In genomic region chr7:4964506-4964905, GRCh38 we compare ENCODE assay signal across 22 cellular contexts. TPM values are rescaled to one million over a fixed set of nuclear protein-coding genes. Genes with fewer than 3 reads are reported as not detected.
A peak's percentile ranks its signal among the peaks of the same experiment; 100 is the strongest.
DNase-seq lines count a peak whose midpoint lies in the region; ATAC-seq, FAIRE-seq and TF ChIP-seq lines count a peak whose summit lies in the region.
"Had no signal": no experiment of that assay in that cellular context is flagged by ENCODE, and none has a peak within 500 bp of the region (broad histone marks: within the 10 kb centered on the region; RNA-seq: fewer than 3 reads in every experiment).

No MANE protein-coding gene starts in this region.

- H2AFZ ChIP-seq in GM23338: peak overlapping the region; percentile 63; the same call in 1 of the 2 replicates
- no peak overlapping the region for H2AFZ ChIP-seq in neuronal stem cell (ENCODE audit: low read length)

- H3F3A ChIP-seq in GM23338 (replicated peaks; ENCODE audit: low read depth): no peaks in the 10 kb centered on the region

- H3K27ac ChIP-seq in GM23338 (ENCODE audit: low read depth) (no peak overlapping the region), RWPE2 (ENCODE audit: poor library complexity, severe bottlenecking) (no peak overlapping the region), neuronal stem cell (replicated peaks; ENCODE audit: low read length) (no peak overlapping the region)

- no peak for TF ChIP-seq CTCF in GM23338 (conservative IDR thresholded peaks at IDR 0.05; ENCODE audit: low read depth in 2 of 2)
- no peak for TF ChIP-seq CTCF in RWPE2 (IDR thresholded peaks at IDR 0.05; ENCODE audit: poor library complexity, severe bottlenecking)
- no peak for TF ChIP-seq CTCF in glutamatergic neuron (IDR thresholded peaks at IDR 0.05; ENCODE audit: partially characterized antibody, unreplicated experiment)

- H3K36me3 Mint-ChIP-seq in GM23338 (ENCODE audit: low read depth) (no peaks in the 10 kb centered on the region), glutamatergic neuron (ENCODE audit: unreplicated experiment) (no peaks in the 10 kb centered on the region)
- H3K36me3 Mint-ChIP-seq in activated CD4-positive, alpha-beta T cell treated with anti-CD3 and anti-CD28 coated beads, Interleukin-2, amount 10 ng/mL, durations not matched to agents 7 days and 5 days (ENCODE audit: low read depth): no peaks in the 10 kb centered on the region
- H3K36me3 Mint-ChIP-seq: CD8-positive, alpha-beta T cell had no signal

- no CpG with 5 or more reads among the region's 11 CpGs for WGBS in neuronal stem cell (ENCODE audit: extremely low coverage in 2 of 2, insufficient read length in 2 of 2, insufficient replicate concordance in 1 of 2), 2 donors

- H3K27me3 Mint-ChIP-seq in GM23338 (ENCODE audit: insufficient read depth, low read depth, poor library complexity): peaks cover 7% of the 10 kb centered on the region
- peaks cover 2% of the 10 kb centered on the region for H3K27me3 Mint-ChIP-seq in glutamatergic neuron (ENCODE audit: unreplicated experiment)
- peaks cover 1% of the 10 kb centered on the region for H3K27me3 Mint-ChIP-seq in activated CD4-positive, alpha-beta T cell treated with anti-CD3 and anti-CD28 coated beads, Interleukin-2, amount 10 ng/mL, durations not matched to agents 7 days and 5 days

- CTCF ChIA-PET in activated CD4-positive, alpha-beta T cell treated with anti-CD3 and anti-CD28 coated beads, Interleukin-2, amount 10 ng/mL, durations not matched to agents 7 days and 5 days (lab: Charles Lee): interaction anchor here (3.4 kb wide), 1 partner anchor 10 kb away, joined by 14 read pairs; no protein-coding TSS in a partner anchor

- no peak overlapping the region for H3K4me3 Mint-ChIP-seq in GM23338
- H3K4me3 Mint-ChIP-seq in glutamatergic neuron (ENCODE audit: unreplicated experiment): no peak overlapping the region
- H3K4me3 Mint-ChIP-seq in activated CD4-positive, alpha-beta T cell treated with anti-CD3 and anti-CD28 coated beads, Interleukin-2, amount 10 ng/mL, durations not matched to agents 7 days and 5 days: no peak overlapping the region
- H3K4me3 Mint-ChIP-seq: CD8-positive, alpha-beta T cell; HFFc6 had no signal

- no peak overlapping the region for H3K14ac ChIP-seq in neuronal stem cell (ENCODE audit: low read length)

- no peaks in the 10 kb centered on the region for H3K9me2 ChIP-seq in GM23338 (ENCODE audit: insufficient read depth)

- no peak overlapping the region for H3K23ac ChIP-seq in neuronal stem cell (ENCODE audit: low read depth, low read length, poor library complexity)

- no peaks in the 10 kb centered on the region for H3K9me3 ChIP-seq in RWPE2 (ENCODE audit: severe bottlenecking)
- H3K9me3 ChIP-seq in neuronal stem cell (replicated peaks in 1 of 2; ENCODE audit: control insufficient read depth in 2 of 2, insufficient read depth in 1 of 2, low read depth in 1 of 2, low read length in 2 of 2): peaks cover 0 to 2% of the 10 kb centered on the region in 2 donors
- H3K9me3 ChIP-seq: Caco-2, HAP-1 had no signal

- H3K79me2 ChIP-seq in GM23338 (replicated peaks; ENCODE audit: insufficient read depth): no peaks in the 10 kb centered on the region

- H3K4ac ChIP-seq in neuronal stem cell (ENCODE audit: low read length): no peak overlapping the region

- no peaks in the 10 kb centered on the region for H3K4me1 ChIP-seq in GM23338 (ENCODE audit: insufficient read depth)
- H3K4me1 ChIP-seq in RWPE2 (ENCODE audit: insufficient read depth, poor library complexity, severe bottlenecking): no peaks in the 10 kb centered on the region
- H3K4me1 ChIP-seq in neuronal stem cell (ENCODE audit: control insufficient read depth in 2 of 2, insufficient read depth in 1 of 2, low read depth in 1 of 2, low read length in 2 of 2): no peaks in the 10 kb centered on the region
- H3K4me1 ChIP-seq: Caco-2, HAP-1 had no signal

- H3K4me2 ChIP-seq in GM23338 (no peak overlapping the region), neuronal stem cell (ENCODE audit: insufficient read depth, low read length, poor library complexity, severe bottlenecking) (no peak overlapping the region)

- no peaks in the 10 kb centered on the region for H3K79me1 ChIP-seq in neuronal stem cell (ENCODE audit: low read depth, low read length)

- no peaks in the 10 kb centered on the region for H3K4me1 Mint-ChIP-seq in GM23338
- H3K4me1 Mint-ChIP-seq in glutamatergic neuron (ENCODE audit: low read depth, unreplicated experiment): no peaks in the 10 kb centered on the region
- H3K4me1 Mint-ChIP-seq in activated CD4-positive, alpha-beta T cell treated with anti-CD3 and anti-CD28 coated beads, Interleukin-2, amount 10 ng/mL, durations not matched to agents 7 days and 5 days: peaks cover 2% of the 10 kb centered on the region

- ATAC-seq in GM23338 (no peak), RWPE2 (ENCODE audit: low read depth) (no peak), GM19395 (IDR thresholded peaks at IDR 0.05; ENCODE audit: unreplicated experiment) (no peak)
- ATAC-seq: CD8-positive, alpha-beta T cell had no signal

- no peak overlapping the region for H4K8ac ChIP-seq in neuronal stem cell (ENCODE audit: low read depth, low read length)

- no peak overlapping the region for H4K91ac ChIP-seq in neuronal stem cell (ENCODE audit: low read depth, low read length, poor library complexity)

- H4K20me1 ChIP-seq in GM23338 (replicated peaks; ENCODE audit: insufficient read depth): no peaks in the 10 kb centered on the region

- H3K18ac ChIP-seq in neuronal stem cell (ENCODE audit: low read length): no peak overlapping the region

- H3K9me3 Mint-ChIP-seq in GM23338 (no peaks in the 10 kb centered on the region), glutamatergic neuron (ENCODE audit: unreplicated experiment) (peaks cover 2% of the 10 kb centered on the region)
- no peaks in the 10 kb centered on the region for H3K9me3 Mint-ChIP-seq in activated CD4-positive, alpha-beta T cell treated with anti-CD3 and anti-CD28 coated beads, Interleukin-2, amount 10 ng/mL, durations not matched to agents 7 days and 5 days
- H3K9me3 Mint-ChIP-seq: CD8-positive, alpha-beta T cell; HFFc6 had no signal

- no peak overlapping the region for H2AK5ac ChIP-seq in neuronal stem cell (ENCODE audit: low read depth, low read length)

- DNase-seq in GM23338 (ENCODE audit: low spot score) (no peak), RWPE2 (ENCODE audit: low spot score) (peak; percentile 11), glutamatergic neuron (no peak), neuronal stem cell (ENCODE audit: low spot score) (no peak), frontal cortex (ENCODE audit: low spot score in 2 of 2) (no peak), NCI-H510A (lab: John Stamatoyannopoulos, UW) (no peak)
- no peak for DNase-seq in activated CD4-positive, alpha-beta T cell treated with anti-CD3 and anti-CD28 coated beads, Interleukin-2, amount 10 ng/mL, durations not matched to agents 7 days and 5 days
- DNase-seq: C1 segment of cervical spinal cord; CD8-positive, alpha-beta T cell; DMS153; DND-41; GOT3; HFFc6 had no signal

- H3K36me3 ChIP-seq in GM23338 (ENCODE audit: insufficient read depth) (no peaks in the 10 kb centered on the region), RWPE2 (ENCODE audit: low read depth) (no peaks in the 10 kb centered on the region), neuronal stem cell (replicated peaks in 1 of 2; ENCODE audit: control insufficient read depth in 2 of 2, insufficient read depth in 2 of 2, low read length in 2 of 2) (no peaks in the 10 kb centered on the region)
- H3K36me3 ChIP-seq: HAP-1 had no signal

- no peak overlapping the region for H2BK12ac ChIP-seq in neuronal stem cell (ENCODE audit: low read length)

- POLR2A ChIA-PET in activated CD4-positive, alpha-beta T cell treated with anti-CD3 and anti-CD28 coated beads, Interleukin-2, amount 10 ng/mL, durations not matched to agents 7 days and 5 days (lab: Charles Lee): no interaction called here

- FAIRE-seq in frontal cortex (lab: Jason Lieb, UNC): no peak
- FAIRE-seq: G401.6, GM12892, H54 had no signal

- H3K4me3 ChIP-seq in GM23338 (no peak overlapping the region), RWPE2 (ENCODE audit: severe bottlenecking) (no peak overlapping the region), neuronal stem cell (ENCODE audit: low read length in 2 of 2) (no peak overlapping the region)
- H3K4me3 ChIP-seq: HAP-1 had no signal

- H3K9ac ChIP-seq in neuronal stem cell (ENCODE audit: low read depth, low read length, poor library complexity): peak overlapping the region; percentile 50

- H2BK120ac ChIP-seq in neuronal stem cell (ENCODE audit: low read depth, low read length): no peak overlapping the region

- H3K27me3 ChIP-seq in GM23338 (ENCODE audit: insufficient read depth): no peaks in the 10 kb centered on the region
- H3K27me3 ChIP-seq in RWPE2 (ENCODE audit: insufficient read depth, poor library complexity, severe bottlenecking): no peaks in the 10 kb centered on the region
- H3K27me3 ChIP-seq in neuronal stem cell (ENCODE audit: control insufficient read depth in 3 of 3, insufficient read depth in 3 of 3, low read depth in 1 of 3, low read length in 3 of 3): peaks cover 0 to 18% (median 0%) of the 10 kb centered on the region in 3 experiments

- H3K27ac Mint-ChIP-seq in GM23338 (no peak overlapping the region), glutamatergic neuron (ENCODE audit: unreplicated experiment) (peak overlapping the region; percentile 33)
- H3K27ac Mint-ChIP-seq in activated CD4-positive, alpha-beta T cell treated with anti-CD3 and anti-CD28 coated beads, Interleukin-2, amount 10 ng/mL, durations not matched to agents 7 days and 5 days: no peak overlapping the region
- H3K27ac Mint-ChIP-seq: CD8-positive, alpha-beta T cell; HFFc6 had no signal

- no peak overlapping the region for H2BK5ac ChIP-seq in neuronal stem cell (ENCODE audit: low read length)

- no peak overlapping the region for H2BK15ac ChIP-seq in neuronal stem cell (ENCODE audit: low read length)

TF ChIP-seq in GM23338, 12 proteins besides CTCF, POLR2A, EP300 and RAD21 (continues in another document):
- no peak for TF ChIP-seq NANOG (IDR thresholded peaks at IDR 0.05; ENCODE audit: borderline replicate concordance)
- no peak for TF ChIP-seq EZH2 (IDR thresholded peaks at IDR 0.05; ENCODE audit: low read depth, unreplicated experiment)
- TF ChIP-seq ETS1 (IDR thresholded peaks at IDR 0.05): no peak

RNA-seq across cellular contexts. Expression of gene MMD2, which starts 5.5 kb away (rescaled TPM):
- 0.38 and 0.39 TPM in 2 replicates for total RNA-seq in GM23338 (2014; rRNA removed; shearing (Covaris generic))
- 0.09 and 0.11 TPM in 2 replicates for polyA plus RNA-seq in GM23338 (2016; fragmentation: Nextera tagmentation; extraction: Ambion mirVana)
- total RNA-seq in glutamatergic neuron (ENCODE audit: unreplicated experiment) (0.47 TPM), frontal cortex (2.4 TPM)
- polyA plus RNA-seq in neuronal stem cell (2013, experiment 1 of 2): 0.13 TPM
- polyA plus RNA-seq in neuronal stem cell (2013, experiment 2 of 2): 0.17 TPM
- total RNA-seq in activated CD4-positive, alpha-beta T cell treated with anti-CD3 and anti-CD28 coated beads, Interleukin-2, amount 10 ng/mL, durations not matched to agents 7 days and 5 days: not detected
- total RNA-seq: A172; A673; Caco-2; CD8-positive, alpha-beta T cell; HFFc6 had no signal
- polyA plus RNA-seq: BJ had no signal
